In genomic region chr12:121799842-121800693, GRCh38 we compare ENCODE assay signal across 1 cellular context.
A peak's percentile ranks its signal among the peaks of the same experiment; 100 is the strongest.
TF ChIP-seq lines count a peak whose summit lies in the region.

No MANE protein-coding gene starts in this region.

TF ChIP-seq in K562, 482 proteins besides CTCF, POLR2A, EP300 and RAD21 (continued from another document and continues in another):
- TF ChIP-seq ZBTB12 (CRISPR knock-in tag; IDR thresholded peaks at IDR 0.05), result no peak
- no peak for TF ChIP-seq MCM2 (IDR thresholded peaks at IDR 0.05; ENCODE audit: low read depth)
- TF ChIP-seq ETS1 (conservative IDR thresholded peaks at IDR 0.05; ENCODE audit: control insufficient read depth, low read depth, low read length), result no peak; the same call in 1 of the 2 replicates
- TF ChIP-seq ZNF124 (CRISPR knock-in tag; IDR thresholded peaks at IDR 0.05), result no peak
- no peak for TF ChIP-seq ELK1 (CRISPR knock-in tag; IDR thresholded peaks at IDR 0.05)
- TF ChIP-seq ZNF695 (CRISPR knock-in tag; IDR thresholded peaks at IDR 0.05), result no peak
- TF ChIP-seq CHAMP1 (IDR thresholded peaks at IDR 0.05), result no peak
- TF ChIP-seq BHLHE40 (IDR thresholded peaks at IDR 0.05; ENCODE audit: low read length), result peak; percentile 19; the same call in 1 of the 2 replicates
- no peak for TF ChIP-seq XRCC4 (IDR thresholded peaks at IDR 0.05; ENCODE audit: extremely low read depth, insufficient read depth, insufficient read length)
- peak; percentile 93 for TF ChIP-seq SMAD4 (CRISPR knock-in tag; conservative IDR thresholded peaks at IDR 0.05)
- TF ChIP-seq MAFF (IDR thresholded peaks at IDR 0.05; ENCODE audit: low read length), result no peak
- TF ChIP-seq ZNF436 (CRISPR knock-in tag; IDR thresholded peaks at IDR 0.05), result no peak
- TF ChIP-seq SIN3A (IDR thresholded peaks at IDR 0.05; ENCODE audit: borderline replicate concordance in 2 of 2, control insufficient read depth in 1 of 2, low read depth in 2 of 2, low read length in 2 of 2), result peak; percentile 10 to 79; a peak in 3 of 4 replicates
- TF ChIP-seq MAFK (IDR thresholded peaks at IDR 0.05; ENCODE audit: low read length), result no peak
- TF ChIP-seq MCM7 (IDR thresholded peaks at IDR 0.05), result no peak
- TF ChIP-seq ZNF785 (CRISPR knock-in tag; IDR thresholded peaks at IDR 0.05), result no peak
- no peak for TF ChIP-seq MTA1 (IDR thresholded peaks at IDR 0.05; ENCODE audit: borderline replicate concordance)
- TF ChIP-seq RBM25 (IDR thresholded peaks at IDR 0.05; ENCODE audit: low read depth, low read length, severe bottlenecking), result no peak
- TF ChIP-seq CLOCK (CRISPR knock-in tag; IDR thresholded peaks at IDR 0.05; ENCODE audit: borderline replicate concordance), result no peak
- no peak for TF ChIP-seq CBX2 (IDR thresholded peaks at IDR 0.05; ENCODE audit: insufficient read depth, low read length, poor library complexity, severe bottlenecking)
- TF ChIP-seq USF2 (CRISPR knock-in tag; IDR thresholded peaks at IDR 0.05), result no peak
- TF ChIP-seq CBX3 (IDR thresholded peaks at IDR 0.05; ENCODE audit: borderline replicate concordance in 1 of 2, low read length in 2 of 2), result no peak
- peak; percentile 68 for TF ChIP-seq GATAD2B (IDR thresholded peaks at IDR 0.05; ENCODE audit: borderline replicate concordance)
- TF ChIP-seq ZNF395 (CRISPR knock-in tag; IDR thresholded peaks at IDR 0.05), result peak; percentile 21; the same call in 1 of the 2 replicates
- no peak for TF ChIP-seq ZNF584 (CRISPR knock-in tag; IDR thresholded peaks at IDR 0.05; ENCODE audit: low read depth)
- TF ChIP-seq JUNB (CRISPR knock-in tag; conservative IDR thresholded peaks at IDR 0.05), result no peak
- no peak for TF ChIP-seq E2F4 (CRISPR knock-in tag; IDR thresholded peaks at IDR 0.05; ENCODE audit: low read depth)
- no peak for TF ChIP-seq FOS (IDR thresholded peaks at IDR 0.05; ENCODE audit: extremely low read depth, insufficient read length)
- no peak for TF ChIP-seq ZNF143 (CRISPR knock-in tag; IDR thresholded peaks at IDR 0.05)
- TF ChIP-seq THRA (IDR thresholded peaks at IDR 0.05), result no peak
- TF ChIP-seq NR2F6 (CRISPR knock-in tag; IDR thresholded peaks at IDR 0.05), result no peak
- peak; percentile 46 for TF ChIP-seq TBP (optimal IDR thresholded peaks at IDR 0.05; ENCODE audit: low read depth, low read length)
- no peak for TF ChIP-seq HDAC2 (IDR thresholded peaks at IDR 0.05)
- no peak for TF ChIP-seq NFATC3 (IDR thresholded peaks at IDR 0.05)
- TF ChIP-seq NCOA6 (IDR thresholded peaks at IDR 0.05), result no peak
- peak; percentile 71 for TF ChIP-seq ARID1B (IDR thresholded peaks at IDR 0.05)
- no peak for TF ChIP-seq ZNF41 (CRISPR knock-in tag; conservative IDR thresholded peaks at IDR 0.05)
- TF ChIP-seq ZNF696 (CRISPR knock-in tag; conservative IDR thresholded peaks at IDR 0.05), result no peak
- peak; percentile 87 for TF ChIP-seq RBFOX2 (IDR thresholded peaks at IDR 0.05; ENCODE audit: low read depth, low read length)
- no peak for TF ChIP-seq THRB (CRISPR knock-in tag; conservative IDR thresholded peaks at IDR 0.05)
- TF ChIP-seq PTTG1 (tag; IDR thresholded peaks at IDR 0.05; ENCODE audit: low read depth), result no peak
- no peak for TF ChIP-seq BDP1 (IDR thresholded peaks at IDR 0.05; ENCODE audit: insufficient read depth, insufficient read length)
- no peak for TF ChIP-seq ZNF212 (CRISPR knock-in tag; IDR thresholded peaks at IDR 0.05)
- TF ChIP-seq TRIM25 (IDR thresholded peaks at IDR 0.05; ENCODE audit: borderline replicate concordance), result 0 out of 2 replicates have a peak, but pooled peaks have one; percentile 73
